Comparison of ENCODE assay signal across 1 cellular context in genomic region chr17:47830991-47831933, GRCh38.
TF ChIP-seq lines count a peak whose summit lies in the region.

Gene LRRC46 (plus strand): TSS chr17:47831670. CDS start chr17:47831990, 320 bp downstream.
Gene MRPL10 (minus strand): TSS chr17:47831541. CDS start chr17:47831511, 30 bp downstream.

TF ChIP-seq in HepG2, 621 proteins besides CTCF, POLR2A, EP300 and RAD21 (continued from another document and continues in another):
- TF ChIP-seq, protein P1, sequence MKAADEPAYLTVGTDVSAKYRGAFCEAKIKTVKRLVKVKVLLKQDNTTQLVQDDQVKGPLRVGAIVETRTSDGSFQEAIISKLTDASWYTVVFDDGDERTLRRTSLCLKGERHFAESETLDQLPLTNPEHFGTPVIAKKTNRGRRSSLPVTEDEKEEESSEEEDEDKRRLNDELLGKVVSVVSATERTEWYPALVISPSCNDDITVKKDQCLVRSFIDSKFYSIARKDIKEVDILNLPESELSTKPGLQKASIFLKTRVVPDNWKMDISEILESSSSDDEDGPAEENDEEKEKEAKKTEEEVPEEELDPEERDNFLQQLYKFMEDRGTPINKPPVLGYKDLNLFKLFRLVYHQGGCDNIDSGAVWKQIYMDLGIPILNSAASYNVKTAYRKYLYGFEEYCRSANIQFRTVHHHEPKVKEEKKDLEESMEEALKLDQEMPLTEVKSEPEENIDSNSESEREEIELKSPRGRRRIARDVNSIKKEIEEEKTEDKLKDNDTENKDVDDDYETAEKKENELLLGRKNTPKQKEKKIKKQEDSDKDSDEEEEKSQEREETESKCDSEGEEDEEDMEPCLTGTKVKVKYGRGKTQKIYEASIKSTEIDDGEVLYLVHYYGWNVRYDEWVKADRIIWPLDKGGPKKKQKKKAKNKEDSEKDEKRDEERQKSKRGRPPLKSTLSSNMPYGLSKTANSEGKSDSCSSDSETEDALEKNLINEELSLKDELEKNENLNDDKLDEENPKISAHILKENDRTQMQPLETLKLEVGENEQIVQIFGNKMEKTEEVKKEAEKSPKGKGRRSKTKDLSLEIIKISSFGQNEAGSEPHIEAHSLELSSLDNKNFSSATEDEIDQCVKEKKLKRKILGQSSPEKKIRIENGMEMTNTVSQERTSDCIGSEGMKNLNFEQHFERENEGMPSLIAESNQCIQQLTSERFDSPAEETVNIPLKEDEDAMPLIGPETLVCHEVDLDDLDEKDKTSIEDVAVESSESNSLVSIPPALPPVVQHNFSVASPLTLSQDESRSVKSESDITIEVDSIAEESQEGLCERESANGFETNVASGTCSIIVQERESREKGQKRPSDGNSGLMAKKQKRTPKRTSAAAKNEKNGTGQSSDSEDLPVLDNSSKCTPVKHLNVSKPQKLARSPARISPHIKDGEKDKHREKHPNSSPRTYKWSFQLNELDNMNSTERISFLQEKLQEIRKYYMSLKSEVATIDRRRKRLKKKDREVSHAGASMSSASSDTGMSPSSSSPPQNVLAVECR (CRISPR knock-in tag; IDR thresholded peaks at IDR 0.05; ENCODE audit: borderline replicate concordance) = peak; percentile 98
- TF ChIP-seq REL (CRISPR knock-in tag; conservative IDR thresholded peaks at IDR 0.05) (no peak), ZNF383 (CRISPR knock-in tag; IDR thresholded peaks at IDR 0.05; ENCODE audit: borderline replicate concordance) (no peak), THYN1 (CRISPR knock-in tag; IDR thresholded peaks at IDR 0.05; ENCODE audit: borderline replicate concordance, low read depth) (no peak), IKZF5 (CRISPR knock-in tag; IDR thresholded peaks at IDR 0.05) (peak; percentile 82), ZNF557 (CRISPR knock-in tag; IDR thresholded peaks at IDR 0.05) (no peak), RORA (CRISPR knock-in tag; IDR thresholded peaks at IDR 0.05) (no peak), U2AF2 (IDR thresholded peaks at IDR 0.05; ENCODE audit: low read depth, low read length) (no peak), KLF16 (CRISPR knock-in tag; IDR thresholded peaks at IDR 0.05) (peak in 1 of 2 experiments; percentile 96; a peak in 2 of 4 replicates), ZZZ3 (CRISPR knock-in tag; IDR thresholded peaks at IDR 0.05; ENCODE audit: borderline replicate concordance) (peak; percentile 87; the same call in 1 of the 2 replicates), RELA (CRISPR knock-in tag; IDR thresholded peaks at IDR 0.05) (peak; percentile 57; the same call in 1 of the 2 replicates), KLF12 (CRISPR knock-in tag; IDR thresholded peaks at IDR 0.05; ENCODE audit: borderline replicate concordance) (peak; percentile 64; the same call in 1 of the 2 replicates), PRDM4 (CRISPR knock-in tag; IDR thresholded peaks at IDR 0.05; ENCODE audit: borderline replicate concordance) (no peak), KDM5A (IDR thresholded peaks at IDR 0.05; ENCODE audit: borderline replicate concordance, low read length) (peak; percentile 98), ZNF558 (CRISPR knock-in tag; IDR thresholded peaks at IDR 0.05; ENCODE audit: borderline replicate concordance) (peak; percentile 72; the same call in 1 of the 2 replicates), ZNF296 (CRISPR knock-in tag; conservative IDR thresholded peaks at IDR 0.05) (0 out of 2 replicates have a peak, but pooled peaks have one; percentile 72), GABPA (IDR thresholded peaks at IDR 0.05; ENCODE audit: low read depth, low read length) (peak; percentile 92), GABPA (CRISPR knock-in tag; IDR thresholded peaks at IDR 0.05; ENCODE audit: low read depth) (peak; percentile 97), THAP7 (CRISPR knock-in tag; IDR thresholded peaks at IDR 0.05) (peak; percentile 83), RFX1 (IDR thresholded peaks at IDR 0.05) (peak; percentile 97), ZNF652 (CRISPR knock-in tag; IDR thresholded peaks at IDR 0.05; ENCODE audit: borderline replicate concordance, low read depth) (no peak), ATF7 (IDR thresholded peaks at IDR 0.05) (no peak), ATF7 (CRISPR knock-in tag; IDR thresholded peaks at IDR 0.05) (no peak), ZNF431 (CRISPR knock-in tag; IDR thresholded peaks at IDR 0.05; ENCODE audit: borderline replicate concordance, low read depth) (peak; percentile 92), ZNF136 (CRISPR knock-in tag; IDR thresholded peaks at IDR 0.05; ENCODE audit: low read depth) (peak; percentile 83; the same call in 1 of the 2 replicates), NCOR1 (IDR thresholded peaks at IDR 0.05; ENCODE audit: borderline replicate concordance, low read length) (no peak), ZNF512 (CRISPR knock-in tag; IDR thresholded peaks at IDR 0.05) (no peak), SIN3A (IDR thresholded peaks at IDR 0.05; ENCODE audit: borderline replicate concordance, low read depth, low read length) (peak; percentile 97; the same call in 1 of the 2 replicates), ZFP41 (CRISPR knock-in tag; IDR thresholded peaks at IDR 0.05; ENCODE audit: borderline replicate concordance) (peak; percentile 78; the same call in 1 of the 2 replicates), NR2C2 (CRISPR knock-in tag; IDR thresholded peaks at IDR 0.05; ENCODE audit: borderline replicate concordance) (peak; percentile 82), BORCS8-MEF2B (CRISPR knock-in tag; IDR thresholded peaks at IDR 0.05) (peak; percentile 82), PAF1 (CRISPR knock-in tag; IDR thresholded peaks at IDR 0.05) (no peak), HNRNPH1 (optimal IDR thresholded peaks at IDR 0.05; ENCODE audit: low read depth, low read length) (peak; percentile 45), MAFF (IDR thresholded peaks at IDR 0.05; ENCODE audit: low read depth, low read length) (no peak), ZNF615 (CRISPR knock-in tag; IDR thresholded peaks at IDR 0.05; ENCODE audit: borderline replicate concordance) (peak; percentile 94; the same call in 1 of the 2 replicates), ZNF883 (CRISPR knock-in tag; IDR thresholded peaks at IDR 0.05; ENCODE audit: not compliant biosample characterization) (peak; percentile 89), ZNF790 (CRISPR knock-in tag; IDR thresholded peaks at IDR 0.05; ENCODE audit: borderline replicate concordance) (no peak), SIX4 (CRISPR knock-in tag; IDR thresholded peaks at IDR 0.05) (no peak; the same call in 1 of the 2 replicates), RCOR2 (CRISPR knock-in tag; IDR thresholded peaks at IDR 0.05) (0 out of 2 replicates have a peak, but pooled peaks have one; percentile 49), SPEN (CRISPR knock-in tag; IDR thresholded peaks at IDR 0.05; ENCODE audit: low read depth) (peak; percentile 98), DRAP1 (CRISPR knock-in tag; IDR thresholded peaks at IDR 0.05) (peak; percentile 76; the same call in 1 of the 2 replicates), JDP2 (CRISPR knock-in tag; IDR thresholded peaks at IDR 0.05; ENCODE audit: borderline replicate concordance) (no peak; the same call in 1 of the 2 replicates), SNAI1 (CRISPR knock-in tag; IDR thresholded peaks at IDR 0.05; ENCODE audit: borderline replicate concordance) (peak; percentile 7; the same call in 1 of the 2 replicates), KAT2B (IDR thresholded peaks at IDR 0.05; ENCODE audit: borderline replicate concordance, low read depth, low read length) (no peak), MNT (IDR thresholded peaks at IDR 0.05) (peak; percentile 41; the same call in 1 of the 2 replicates), PTBP1 (IDR thresholded peaks at IDR 0.05; ENCODE audit: low read depth, low read length, poor library complexity, severe bottlenecking) (no peak), ZKSCAN5 (CRISPR knock-in tag; IDR thresholded peaks at IDR 0.05) (no peak), SETDB1 (CRISPR knock-in tag; IDR thresholded peaks at IDR 0.05; ENCODE audit: borderline replicate concordance) (no peak), ZNF556 (CRISPR knock-in tag; IDR thresholded peaks at IDR 0.05; ENCODE audit: borderline replicate concordance) (peak; percentile 90; the same call in 1 of the 2 replicates)
- TF ChIP-seq, protein P2, sequence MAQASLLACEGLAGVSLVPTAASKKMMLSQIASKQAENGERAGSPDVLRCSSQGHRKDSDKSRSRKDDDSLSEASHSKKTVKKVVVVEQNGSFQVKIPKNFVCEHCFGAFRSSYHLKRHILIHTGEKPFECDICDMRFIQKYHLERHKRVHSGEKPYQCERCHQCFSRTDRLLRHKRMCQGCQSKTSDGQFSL (CRISPR knock-in tag; IDR thresholded peaks at IDR 0.05) = no peak
- TF ChIP-seq, protein P3, sequence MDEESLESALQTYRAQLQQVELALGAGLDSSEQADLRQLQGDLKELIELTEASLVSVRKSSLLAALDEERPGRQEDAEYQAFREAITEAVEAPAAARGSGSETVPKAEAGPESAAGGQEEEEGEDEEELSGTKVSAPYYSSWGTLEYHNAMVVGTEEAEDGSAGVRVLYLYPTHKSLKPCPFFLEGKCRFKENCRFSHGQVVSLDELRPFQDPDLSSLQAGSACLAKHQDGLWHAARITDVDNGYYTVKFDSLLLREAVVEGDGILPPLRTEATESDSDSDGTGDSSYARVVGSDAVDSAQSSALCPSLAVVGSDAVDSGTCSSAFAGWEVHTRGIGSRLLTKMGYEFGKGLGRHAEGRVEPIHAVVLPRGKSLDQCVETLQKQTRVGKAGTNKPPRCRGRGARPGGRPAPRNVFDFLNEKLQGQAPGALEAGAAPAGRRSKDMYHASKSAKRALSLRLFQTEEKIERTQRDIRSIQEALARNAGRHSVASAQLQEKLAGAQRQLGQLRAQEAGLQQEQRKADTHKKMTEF (CRISPR knock-in tag; IDR thresholded peaks at IDR 0.05) = peak; percentile 86
- TF ChIP-seq, protein P4, sequence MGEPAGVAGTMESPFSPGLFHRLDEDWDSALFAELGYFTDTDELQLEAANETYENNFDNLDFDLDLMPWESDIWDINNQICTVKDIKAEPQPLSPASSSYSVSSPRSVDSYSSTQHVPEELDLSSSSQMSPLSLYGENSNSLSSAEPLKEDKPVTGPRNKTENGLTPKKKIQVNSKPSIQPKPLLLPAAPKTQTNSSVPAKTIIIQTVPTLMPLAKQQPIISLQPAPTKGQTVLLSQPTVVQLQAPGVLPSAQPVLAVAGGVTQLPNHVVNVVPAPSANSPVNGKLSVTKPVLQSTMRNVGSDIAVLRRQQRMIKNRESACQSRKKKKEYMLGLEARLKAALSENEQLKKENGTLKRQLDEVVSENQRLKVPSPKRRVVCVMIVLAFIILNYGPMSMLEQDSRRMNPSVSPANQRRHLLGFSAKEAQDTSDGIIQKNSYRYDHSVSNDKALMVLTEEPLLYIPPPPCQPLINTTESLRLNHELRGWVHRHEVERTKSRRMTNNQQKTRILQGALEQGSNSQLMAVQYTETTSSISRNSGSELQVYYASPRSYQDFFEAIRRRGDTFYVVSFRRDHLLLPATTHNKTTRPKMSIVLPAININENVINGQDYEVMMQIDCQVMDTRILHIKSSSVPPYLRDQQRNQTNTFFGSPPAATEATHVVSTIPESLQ (CRISPR knock-in tag; conservative IDR thresholded peaks at IDR 0.05) = 0 out of 2 replicates have a peak, but pooled peaks have one; percentile 18
